Comparison of ENCODE assay signal across 23 cellular contexts in genomic region chr14:60707858-60708257, GRCh38. TPM values are rescaled to one million over a fixed set of nuclear protein-coding genes. Genes with fewer than 3 reads are reported as not detected.
"Had no signal": no experiment of that assay in that cellular context is flagged by ENCODE, and none has a peak within 500 bp of the region (broad histone marks: within the 10 kb centered on the region; RNA-seq: fewer than 3 reads in every experiment).

No MANE protein-coding gene starts in this region.

- H3K4me3 Mint-ChIP-seq: immature natural killer cell; natural killer cell; neural crest cell; stimulated activated naive CD8-positive, alpha-beta T cell treated with anti-CD3 and anti-CD28 coated beads, Interleukin-15, amount 100 ng/mL, for 72 hours had no signal

- H3K4me1 Mint-ChIP-seq: immature natural killer cell; natural killer cell; neural crest cell; stimulated activated naive CD8-positive, alpha-beta T cell treated with anti-CD3 and anti-CD28 coated beads, Interleukin-15, amount 100 ng/mL, for 72 hours had no signal

- DNase-seq: dermis blood vessel endothelial cell; effector memory CD4-positive, alpha-beta T cell; foreskin keratinocyte; glutamatergic neuron; heart right ventricle; hippocampal formation; immature natural killer cell; left ventricle myocardium superior; lower lobe of right lung; natural killer cell; stimulated activated CD4-positive, alpha-beta T cell treated with anti-CD3 and anti-CD28 coated beads, Interleukin-12 subunit alpha, Interleukin-12 subunit beta, amount 100 ng/mL, for 4 hours; stimulated activated CD4-positive, alpha-beta T cell treated with anti-CD3 and anti-CD28 coated beads, Interleukin-1b, Interleukin-23, amount 100 ng/mL, for 48 hours; stimulated activated CD4-positive, alpha-beta T cell treated with anti-CD3 and anti-CD28 coated beads, Interleukin-4, amount 100 ng/mL, for 1 hour; stimulated activated CD8-positive, alpha-beta memory T cell treated with anti-CD3 and anti-CD28 coated beads, Interleukin-4, amount 100 ng/mL, for 48 hours; stimulated activated naive CD4-positive, alpha-beta T cell; stimulated activated naive CD8-positive, alpha-beta T cell treated with anti-CD3 and anti-CD28 coated beads, Interleukin-15, amount 100 ng/mL, for 72 hours; transverse colon; upper lobe of right lung had no signal

- H3K27ac Mint-ChIP-seq: immature natural killer cell; natural killer cell; progenitor cell of endocrine pancreas; stimulated activated naive CD8-positive, alpha-beta T cell treated with anti-CD3 and anti-CD28 coated beads, Interleukin-15, amount 100 ng/mL, for 72 hours had no signal

- H3K36me3 Mint-ChIP-seq: immature natural killer cell, natural killer cell had no signal

- H3K27me3 Mint-ChIP-seq: progenitor cell of endocrine pancreas had no signal

- ATAC-seq: foreskin keratinocyte; heart right ventricle; left ventricle myocardium superior; lower lobe of right lung; natural killer cell; sciatic nerve; stimulated activated naive CD8-positive, alpha-beta T cell treated with anti-CD3 and anti-CD28 coated beads, Interleukin-15, amount 100 ng/mL, for 72 hours; upper lobe of right lung had no signal

- H3K9me3 Mint-ChIP-seq: immature natural killer cell; natural killer cell; neural crest cell; stimulated activated naive CD8-positive, alpha-beta T cell treated with anti-CD3 and anti-CD28 coated beads, Interleukin-15, amount 100 ng/mL, for 72 hours had no signal

RNA-seq across cellular contexts. Expression of gene SIX4, which starts 16.3 kb away (rescaled TPM):
- total RNA-seq: natural killer cell had no signal

RNA-seq across cellular contexts. Expression of gene SIX1, which starts 58.6 kb away (rescaled TPM):
- total RNA-seq: foreskin keratinocyte, left ventricle myocardium superior, mononuclear cell, natural killer cell, smooth muscle cell had no signal
